8 cellular contexts compared by ENCODE assay signal in the genomic region with DNA sequence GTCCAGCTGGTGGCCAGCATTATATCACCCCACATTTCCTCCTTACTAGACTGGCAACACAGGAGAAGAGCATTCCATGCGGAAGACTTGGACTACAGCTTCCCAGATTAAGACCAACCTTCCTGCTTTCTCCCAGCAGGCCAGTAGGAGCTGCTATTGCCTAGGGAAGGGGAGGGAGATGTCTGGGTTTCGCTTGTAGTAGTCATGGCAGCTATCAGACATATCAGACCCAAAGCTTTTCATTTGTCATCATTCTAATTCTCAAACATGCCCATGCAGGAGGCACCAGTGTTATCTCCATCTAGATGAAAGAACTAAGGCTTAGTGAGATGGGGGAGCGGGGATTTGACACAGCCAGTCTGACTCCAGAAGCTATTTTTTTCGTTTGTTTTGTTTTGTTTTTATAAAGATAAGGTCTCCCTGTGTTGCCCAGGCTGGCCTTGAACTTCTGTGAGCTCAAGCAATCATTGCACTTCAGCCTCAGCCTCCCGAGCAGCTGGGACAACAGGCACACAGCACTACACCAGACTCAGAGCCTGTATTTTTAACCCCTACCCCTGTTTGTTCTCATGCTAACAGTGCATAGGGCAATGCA. TPM values are rescaled to one million over a fixed set of nuclear protein-coding genes. Genes with fewer than 3 reads are reported as not detected.
DNase-seq lines count a peak whose midpoint lies in the region; ATAC-seq, FAIRE-seq and TF ChIP-seq lines count a peak whose summit lies in the region.

No MANE protein-coding gene starts in this region.

- no peaks in the 10 kb centered on the region for H3K9me3 ChIP-seq in Panc1 (ENCODE audit: control insufficient read depth, insufficient read depth, low read depth, low read length)
- no peaks in the 10 kb centered on the region for H3K9me3 ChIP-seq in HepG2 (ENCODE audit: low read length)
- H3K9me3 ChIP-seq in tibial artery, result no peaks in the 10 kb centered on the region

- peak; percentile 97 for FAIRE-seq in HepG2 (lab: Jason Lieb, UNC)

- 0% methylated on average over 4 of the region's 5 CpGs for WGBS in HepG2 (ENCODE audit: low lambda C conversion rate)

- H3K27me3 ChIP-seq in Panc1 (ENCODE audit: control insufficient read depth, insufficient read depth, low read length), result peaks cover 15% of the 10 kb centered on the region
- no peaks in the 10 kb centered on the region for H3K27me3 ChIP-seq in HepG2 (ENCODE audit: control insufficient read depth in 1 of 2, insufficient read depth in 2 of 2, low read length in 2 of 2)
- peaks cover 0 to 12% of the 10 kb centered on the region in 2 donors for H3K27me3 ChIP-seq in tibial artery

- peaks cover 38% of the 10 kb centered on the region for H3K27me3 Mint-ChIP-seq in chondrocyte (ENCODE audit: low read depth)

- BruUV-seq in Panc1 (replicated peaks; lab: Mats Ljungman, UMichigan) (no TSS peak), HepG2 (replicated peaks; lab: Mats Ljungman, UMichigan) (no TSS peak)

- no peak for TF ChIP-seq POLR2A in HepG2 (IDR thresholded peaks at IDR 0.05; ENCODE audit: insufficient read depth in 1 of 2, low read depth in 2 of 2, low read length in 2 of 2)

- TF ChIP-seq EP300 in HepG2 (IDR thresholded peaks at IDR 0.05; ENCODE audit: low read depth in 2 of 2, low read length in 2 of 2) (peak; percentile 84 to 93; a peak in 3 of 4 replicates), HepG2 (CRISPR knock-in tag; IDR thresholded peaks at IDR 0.05; ENCODE audit: borderline replicate concordance) (peak; percentile 90)

- H2AFZ ChIP-seq in HepG2 (ENCODE audit: low read length), result no peak overlapping the region

- H4K20me1 ChIP-seq in HepG2 (ENCODE audit: insufficient read depth, low read length), result no peaks in the 10 kb centered on the region

- H3K9me3 Mint-ChIP-seq in chondrocyte (ENCODE audit: low read depth), result peaks cover 4% of the 10 kb centered on the region

- ATAC-seq in Panc1, result peak; percentile 91
- ATAC-seq in HepG2, result peak; percentile 94
- ATAC-seq in HG03139 (IDR thresholded peaks at IDR 0.05; ENCODE audit: unreplicated experiment), result no peak
- ATAC-seq in HG02885 (IDR thresholded peaks at IDR 0.05; ENCODE audit: poor library complexity, unreplicated experiment), result no peak

- POLR2A ChIA-PET in Panc1 (lab: Charles Lee) (interaction anchor here (0.5 to 0.6 kb wide), 2 partner anchors 39 to 117 kb away, joined by 3 to 7 read pairs; no protein-coding TSS in a partner anchor), HepG2 (lab: Yijun Ruan, JAX) (interaction anchor here (0.7 to 1.4 kb wide), 8 partner anchors 9 to 511 kb away, joined by 3 to 14 read pairs (median 4); partner anchors contain the start of gene CAMK2N1)

- peak overlapping the region; percentile 73 for H3K4me2 ChIP-seq in HepG2 (ENCODE audit: low read depth, low read length)

- peak; percentile 98 for TF ChIP-seq RAD21 in HepG2 (CRISPR knock-in tag; IDR thresholded peaks at IDR 0.05)

- DNase-seq in DMS 273 (lab: John Stamatoyannopoulos, UW; ENCODE audit: unreplicated experiment), result peak; percentile 89
- peak; percentile 62 for DNase-seq in HPDE6-E6E7 (ENCODE audit: extremely low spot score)
- peak; percentile 45 for DNase-seq in Panc1 (ENCODE audit: low read depth, low spot score)
- DNase-seq in chondrocyte (ENCODE audit: low spot score), result no peak
- DNase-seq in HepG2 (ENCODE audit: low spot score), result peak; percentile 99
- DNase-seq in tibial artery, result peak; percentile 47 to 69

- H3K4me3 ChIP-seq in Panc1 (ENCODE audit: low read depth in 2 of 2, low read length in 2 of 2) (no peak overlapping the region), HepG2 (replicated peaks in 1 of 3; ENCODE audit: insufficient read depth in 1 of 3, low read depth in 2 of 3, low read length in 3 of 3) (peak overlapping the region in 1 of 3 experiments; percentile 42; a peak in 2 of 6 replicates), tibial artery (no peak overlapping the region)

- H3K79me2 ChIP-seq in HepG2 (ENCODE audit: insufficient read depth, low read length), result no peaks in the 10 kb centered on the region

- H3K36me3 ChIP-seq in Panc1 (ENCODE audit: control insufficient read depth, insufficient read depth, low read length), result no peaks in the 10 kb centered on the region
- no peaks in the 10 kb centered on the region for H3K36me3 ChIP-seq in HepG2 (replicated peaks in 1 of 2; ENCODE audit: control insufficient read depth in 1 of 2, insufficient read depth in 2 of 2, low read length in 2 of 2)
- H3K36me3 ChIP-seq in tibial artery, result no peaks in the 10 kb centered on the region

- H3K36me3 Mint-ChIP-seq in chondrocyte (ENCODE audit: low read depth), result no peaks in the 10 kb centered on the region

- peak overlapping the region; percentile 63 for H3K9ac ChIP-seq in HepG2 (ENCODE audit: insufficient read depth, low read depth, low read length)

- H3K27ac Mint-ChIP-seq in chondrocyte (ENCODE audit: unreplicated experiment), result no peak overlapping the region

- CTCF ChIA-PET in Panc1 (lab: Charles Lee) (interaction anchor here (0.6 to 1.6 kb wide), 6 partner anchors 23 to 758 kb away, joined by 3 to 12 read pairs (median 4); no protein-coding TSS in a partner anchor), HepG2 (lab: Yijun Ruan, JAX; ENCODE audit: low intra/inter-chr PET ratio, low total read pairs) (interaction anchor here (0.8 to 2.6 kb wide), 5 partner anchors 13 to 220 kb away, joined by 3 to 15 read pairs (median 11); no protein-coding TSS in a partner anchor)

- TF ChIP-seq CTCF in Panc1 (IDR thresholded peaks at IDR 0.05) (peak; percentile 92), chondrocyte (IDR thresholded peaks at IDR 0.05) (peak; percentile 71), HepG2 (CRISPR knock-in tag; IDR thresholded peaks at IDR 0.05) (peak; percentile 95), tibial artery (IDR thresholded peaks at IDR 0.05) (peak; percentile 65 to 68)

- H3K27ac ChIP-seq in Panc1 (ENCODE audit: low read length) (no peak overlapping the region), HepG2 (ENCODE audit: extremely low read length, insufficient read depth, low read length) (peak overlapping the region; percentile 79), tibial artery (no peak overlapping the region)

- intact Hi-C loops in Panc1 (cut with micrococcal nuclease; ENCODE audit: unreplicated experiment), result loop anchor here (2.0 kb wide), 1 partner anchor 178 kb away; no protein-coding TSS in a partner anchor
- intact Hi-C loops in HepG2 (cut with micrococcal nuclease; ENCODE audit: unreplicated experiment), result loop anchor here (1.0 to 2.0 kb wide), 3 partner anchors 48 to 177 kb away; partner anchors contain the start of gene OTUD3
- intact Hi-C loops in tibial artery (cut with DNase I; ENCODE audit: low total_unique reads), result loop anchor here (5.0 kb wide), 1 partner anchor 177 kb away; no protein-coding TSS in a partner anchor

- H3K4me3 Mint-ChIP-seq in chondrocyte (ENCODE audit: unreplicated experiment), result no peak overlapping the region

- H3K4me1 ChIP-seq in Panc1 (ENCODE audit: control insufficient read depth, insufficient read depth, low read length) (no peaks in the 10 kb centered on the region), HepG2 (ENCODE audit: insufficient read depth, low read length) (peaks cover 68% of the 10 kb centered on the region), tibial artery (no peaks in the 10 kb centered on the region)

- H3K4me1 Mint-ChIP-seq in chondrocyte (ENCODE audit: low read depth), result no peaks in the 10 kb centered on the region

- in situ Hi-C loops in Panc1 (cut with HindIII; ENCODE audit: low pct_unique_long_range_greater_than_20kb, low sequenced_read_pairs) (no loop called here), HepG2 (cut with HindIII; ENCODE audit: extremely low pct_ligation_motif_present, low pct_unique_long_range_greater_than_20kb) (loop anchor here (5.0 to 10.0 kb wide), 3 partner anchors 53 to 220 kb away; partner anchors contain the start of gene PLA2G2E)

RNA-seq across cellular contexts. Expression of gene PLA2G2A, which starts 4.5 kb away (rescaled TPM):
- not detected for total RNA-seq in Panc1 (2021; ENCODE audit: unreplicated experiment)
- not detected for polyA plus RNA-seq in Panc1 (2012; ENCODE audit: insufficient read length)
- total RNA-seq in chondrocyte, result not detected in 3 replicates
- 0.35 and 0.77 TPM in 2 replicates for total RNA-seq in HepG2 (2016; rRNA removed; fragmentation: Illumina TruSeq; extraction: Trizol)
- 0.62 and 0.81 TPM in 2 replicates for total RNA-seq in HepG2 (2016; cell fraction: cytosol; rRNA removed; fragmentation: Illumina TruSeq; extraction: Trizol; ENCODE audit: low read depth)
- 0.50 and 0.54 TPM in 2 replicates for total RNA-seq in HepG2 (2016; cell fraction: insoluble cytoplasmic fraction; rRNA removed; fragmentation: Illumina TruSeq; extraction: Trizol)
- total RNA-seq in HepG2 (2016; cell fraction: membrane; rRNA removed; fragmentation: Illumina TruSeq; extraction: Trizol), result 0.62 TPM in 2 replicates
- total RNA-seq in HepG2 (2016; cell fraction: nucleus; rRNA removed; fragmentation: Illumina TruSeq; extraction: Trizol), result 0.87 and 1.2 TPM in 2 replicates
- polyA plus RNA-seq in HepG2 (2011; rRNA removed), result 15.2 and 30.3 TPM in 2 replicates
- 29.8 and 39.3 TPM in 2 replicates for polyA plus RNA-seq in HepG2 (2011; cell fraction: cytosol; rRNA removed)
- 6.5 and 8.5 TPM in 2 replicates for polyA plus RNA-seq in HepG2 (2011; cell fraction: nucleus; rRNA removed)
- polyA plus RNA-seq in HepG2 (2012), result 1.8 and 14.7 TPM in 2 replicates
- 2.7 and 4.0 TPM in 2 replicates for polyA plus RNA-seq in HepG2 (2016; cell fraction: cytosol; fragmentation: Illumina TruSeq; extraction: Trizol; ENCODE audit: low read depth)
- 3.4 and 6.1 TPM in 2 replicates for polyA plus RNA-seq in HepG2 (2016; cell fraction: insoluble cytoplasmic fraction; fragmentation: Illumina TruSeq; extraction: Trizol; ENCODE audit: low read depth)
- 3.0 and 3.6 TPM in 2 replicates for polyA plus RNA-seq in HepG2 (2016; cell fraction: membrane; fragmentation: Illumina TruSeq; extraction: Trizol; ENCODE audit: low read depth)
- 8.8 and 12.2 TPM in 2 replicates for polyA plus RNA-seq in HepG2 (2016; cell fraction: nucleus; fragmentation: Illumina TruSeq; extraction: Trizol; ENCODE audit: insufficient read depth, low read depth)
- 15.0 TPM in 1 of 2 replicates, not detected in the other for polyA minus RNA-seq in HepG2 (2011; rRNA and poly(A)+ RNA removed; ENCODE audit: low replicate concordance)
- polyA minus RNA-seq in HepG2 (2011; cell fraction: cytosol; rRNA and poly(A)+ RNA removed), result 11.4 and 11.5 TPM in 2 replicates
- 3.3 and 4.6 TPM in 2 replicates for polyA minus RNA-seq in HepG2 (2011; cell fraction: nucleus; rRNA and poly(A)+ RNA removed)

RNA-seq across cellular contexts. Expression of gene PLA2G2E, which starts 51.5 kb away (rescaled TPM):
- total RNA-seq in Panc1 (2021; ENCODE audit: unreplicated experiment) (not detected), chondrocyte (not detected in 3 replicates), HepG2 (2016; rRNA removed; fragmentation: Illumina TruSeq; extraction: Trizol) (not detected in 2 replicates)
- not detected for polyA plus RNA-seq in Panc1 (2012; ENCODE audit: insufficient read length)
- total RNA-seq in HepG2 (2016; cell fraction: cytosol; rRNA removed; fragmentation: Illumina TruSeq; extraction: Trizol; ENCODE audit: low read depth), result not detected in 2 replicates
- not detected in 2 replicates for total RNA-seq in HepG2 (2016; cell fraction: insoluble cytoplasmic fraction; rRNA removed; fragmentation: Illumina TruSeq; extraction: Trizol)
- not detected in 2 replicates for total RNA-seq in HepG2 (2016; cell fraction: membrane; rRNA removed; fragmentation: Illumina TruSeq; extraction: Trizol)
- not detected in 2 replicates for total RNA-seq in HepG2 (2016; cell fraction: nucleus; rRNA removed; fragmentation: Illumina TruSeq; extraction: Trizol)
- polyA plus RNA-seq in HepG2 (2011; rRNA removed), result not detected in 2 replicates
- not detected in 2 replicates for polyA plus RNA-seq in HepG2 (2011; cell fraction: cytosol; rRNA removed)
- polyA plus RNA-seq in HepG2 (2011; cell fraction: nucleus; rRNA removed), result 0.50 TPM in 1 of 2 replicates, not detected in the other
- not detected in 2 replicates for polyA plus RNA-seq in HepG2 (2012)
- polyA plus RNA-seq in HepG2 (2016; cell fraction: cytosol; fragmentation: Illumina TruSeq; extraction: Trizol; ENCODE audit: low read depth), result not detected in 2 replicates
- polyA plus RNA-seq in HepG2 (2016; cell fraction: insoluble cytoplasmic fraction; fragmentation: Illumina TruSeq; extraction: Trizol; ENCODE audit: low read depth), result not detected in 2 replicates
- not detected in 2 replicates for polyA plus RNA-seq in HepG2 (2016; cell fraction: membrane; fragmentation: Illumina TruSeq; extraction: Trizol; ENCODE audit: low read depth)
- not detected in 2 replicates for polyA plus RNA-seq in HepG2 (2016; cell fraction: nucleus; fragmentation: Illumina TruSeq; extraction: Trizol; ENCODE audit: insufficient read depth, low read depth)
- not detected in 2 replicates for polyA minus RNA-seq in HepG2 (2011; rRNA and poly(A)+ RNA removed; ENCODE audit: low replicate concordance)
- not detected in 2 replicates for polyA minus RNA-seq in HepG2 (2011; cell fraction: cytosol; rRNA and poly(A)+ RNA removed)
- polyA minus RNA-seq in HepG2 (2011; cell fraction: nucleus; rRNA and poly(A)+ RNA removed), result not detected in 2 replicates

Comparison
In these comparisons a context has a peak if more than half of its experiments do, and no peak if none do; other contexts are left out.
1. ATAC-seq: peak in Panc1 (single experiment) and HepG2 (single experiment); none in HG03139 (single experiment) and HG02885 (single experiment).
2. Peak in every context shown above with its lines, with median percentiles within 50 percentile points of each other: CTCF ChIP-seq.